Comparison of ENCODE assay signal across 1 cellular context in genomic region chr1:26275580-26276431, GRCh38.
TF ChIP-seq lines count a peak whose summit lies in the region.

No MANE protein-coding gene starts in this region.

TF ChIP-seq in K562, 482 proteins besides CTCF, POLR2A, EP300 and RAD21 (continued from another document and continues in another):
- TF ChIP-seq CEBPZ (IDR thresholded peaks at IDR 0.05; ENCODE audit: borderline replicate concordance, low read depth, low read length) (no peak), USF1 (CRISPR knock-in tag; IDR thresholded peaks at IDR 0.05) (peak; percentile 92), ESRRB (CRISPR knock-in tag; IDR thresholded peaks at IDR 0.05; ENCODE audit: borderline replicate concordance) (no peak), PTRF (tag; IDR thresholded peaks at IDR 0.05) (no peak), ZNF444 (CRISPR knock-in tag; IDR thresholded peaks at IDR 0.05) (no peak), CREB5 (CRISPR knock-in tag; IDR thresholded peaks at IDR 0.05) (no peak), MCM3 (IDR thresholded peaks at IDR 0.05) (no peak), HDAC3 (IDR thresholded peaks at IDR 0.05; ENCODE audit: borderline replicate concordance, partially characterized antibody) (no peak), ZNF76 (CRISPR knock-in tag; IDR thresholded peaks at IDR 0.05; ENCODE audit: borderline replicate concordance) (no peak), FOXK2 (conservative IDR thresholded peaks at IDR 0.05 in 1 of 2, IDR thresholded peaks at IDR 0.05 in 1 of 2; ENCODE audit: low read depth in 2 of 2) (0 out of 4 replicates have a peak, but pooled peaks of 1 of the 2 experiments have one; percentile 2), ZBED1 (IDR thresholded peaks at IDR 0.05) (0 out of 2 replicates have a peak, but pooled peaks have one; percentile 40), ZFX (CRISPR knock-in tag; IDR thresholded peaks at IDR 0.05) (peak; percentile 85), ZNF512 (tag; IDR thresholded peaks at IDR 0.05) (peak; percentile 21; the same call in 1 of the 2 replicates), CXXC5 (CRISPR knock-in tag; IDR thresholded peaks at IDR 0.05) (no peak), MEF2D (tag; conservative IDR thresholded peaks at IDR 0.05; ENCODE audit: low read depth) (0 out of 2 replicates have a peak, but pooled peaks have one; percentile 21), CHD2 (IDR thresholded peaks at IDR 0.05; ENCODE audit: low read depth, low read length) (no peak), FOXM1 (IDR thresholded peaks at IDR 0.05; ENCODE audit: low read depth) (no peak), FOXM1 (CRISPR knock-in tag; IDR thresholded peaks at IDR 0.05; ENCODE audit: low read depth) (no peak), KLF1 (tag; IDR thresholded peaks at IDR 0.05) (no peak), CBFA2T2 (conservative IDR thresholded peaks at IDR 0.05) (0 out of 2 replicates have a peak, but pooled peaks have one; percentile 36), NCOA1 (IDR thresholded peaks at IDR 0.05; ENCODE audit: low read depth) (no peak), ELF2 (CRISPR knock-in tag; IDR thresholded peaks at IDR 0.05) (0 out of 2 replicates have a peak, but pooled peaks have one; percentile 61), SFPQ (IDR thresholded peaks at IDR 0.05; ENCODE audit: low read depth, low read length) (no peak), GABPA (tag; conservative IDR thresholded peaks at IDR 0.05; ENCODE audit: low read depth) (peak; percentile 48), XRCC5 (IDR thresholded peaks at IDR 0.05; ENCODE audit: low read depth, low read length) (0 out of 2 replicates have a peak, but pooled peaks have one; percentile 36), CHD7 (IDR thresholded peaks at IDR 0.05; ENCODE audit: low read depth, low read length) (no peak), CTBP1 (IDR thresholded peaks at IDR 0.05; ENCODE audit: borderline replicate concordance) (peak; percentile 56; the same call in 1 of the 2 replicates), MTF1 (CRISPR knock-in tag; IDR thresholded peaks at IDR 0.05; ENCODE audit: borderline replicate concordance) (no peak)
